In genomic region chr2:88671786-88672427, GRCh38 we compare ENCODE assay signal across 1 cellular context.
TF ChIP-seq lines count a peak whose summit lies in the region.

No MANE protein-coding gene starts in this region.

TF ChIP-seq in H1, 55 proteins besides CTCF, POLR2A, EP300 and RAD21 (continued from another document):
- no peak for TF ChIP-seq NANOG (IDR thresholded peaks at IDR 0.05; ENCODE audit: insufficient read depth, low read depth, low read length, poor library complexity, severe bottlenecking)
- TF ChIP-seq CEBPB (IDR thresholded peaks at IDR 0.05; ENCODE audit: low read depth, low read length), result no peak
- TF ChIP-seq MAX (IDR thresholded peaks at IDR 0.05), result no peak
- TF ChIP-seq SIRT6 (IDR thresholded peaks at IDR 0.05; ENCODE audit: low read length), result no peak
TF ChIP-seq in H1: peak in this region for 0.
